In genomic region chr16:58843675-58844074, GRCh38 we compare ENCODE assay signal across 7 cellular contexts.
DNase-seq lines count a peak whose midpoint lies in the region; ATAC-seq and TF ChIP-seq lines count a peak whose summit lies in the region.

No MANE protein-coding gene starts in this region.

- no peaks in the 10 kb centered on the region for H3K36me3 ChIP-seq in mammary epithelial cell (ENCODE audit: insufficient read depth, low read length)

- no peaks in the 10 kb centered on the region for H3K79me2 ChIP-seq in mammary epithelial cell (ENCODE audit: insufficient read depth, low read length)

- CTCF ChIA-PET in mammary epithelial cell (lab: Charles Lee; ENCODE audit: low non-redundant PET), result interaction anchor here (0.7 kb wide), 2 partner anchors 107 to 165 kb away, joined by 8 to 9 read pairs; no protein-coding TSS in a partner anchor
- CTCF ChIA-PET in activated CD8-positive, alpha-beta T cell treated with anti-CD3 and anti-CD28 coated beads, Interleukin-2, amount 10 ng/mL, durations not matched to agents 7 days and 5 days (lab: Charles Lee), result interaction anchor here (1.5 kb wide), 1 partner anchor 29 kb away, joined by 5 read pairs; no protein-coding TSS in a partner anchor

- no peaks in the 10 kb centered on the region for H4K20me1 ChIP-seq in mammary epithelial cell (ENCODE audit: insufficient read depth, low read length)

- intact Hi-C loops in mammary epithelial cell (cut with micrococcal nuclease), result no loop called here

- no peaks in the 10 kb centered on the region for H3K9me3 ChIP-seq in mammary epithelial cell (replicated peaks; ENCODE audit: insufficient read depth, low read length)

- ATAC-seq in GM18858 (IDR thresholded peaks at IDR 0.05; ENCODE audit: unreplicated experiment), result peak; percentile 46
- ATAC-seq in activated CD8-positive, alpha-beta T cell treated with anti-CD3 and anti-CD28 coated beads, Interleukin-2, amount 10 ng/mL, durations not matched to agents 7 days and 5 days, result no peak

- H3K27me3 ChIP-seq in mammary epithelial cell (ENCODE audit: insufficient read depth, low read length), result no peaks in the 10 kb centered on the region

- dilution Hi-C loops in mammary epithelial cell (cut with HindIII; ENCODE audit: low sequenced_read_pairs), result no loop called here

- no peak overlapping the region for H3K27ac Mint-ChIP-seq in progenitor cell of endocrine pancreas
- H3K27ac Mint-ChIP-seq in activated CD8-positive, alpha-beta T cell treated with anti-CD3 and anti-CD28 coated beads, Interleukin-2, amount 10 ng/mL, durations not matched to agents 7 days and 5 days, result no peak overlapping the region

- BruUV-seq in mammary epithelial cell (replicated peaks; lab: Mats Ljungman, UMichigan), result no TSS peak

- H3K4me2 ChIP-seq in mammary epithelial cell (ENCODE audit: insufficient read depth, low read depth, low read length), result no peak overlapping the region

- H3K4me3 Mint-ChIP-seq in progenitor cell of endocrine pancreas (ENCODE audit: low read depth), result no peak overlapping the region
- no peak overlapping the region for H3K4me3 Mint-ChIP-seq in activated CD8-positive, alpha-beta T cell treated with anti-CD3 and anti-CD28 coated beads, Interleukin-2, amount 10 ng/mL, durations not matched to agents 7 days and 5 days

- TF ChIP-seq CTCF in mammary epithelial cell (conservative IDR thresholded peaks at IDR 0.05 in 1 of 2, IDR thresholded peaks at IDR 0.05 in 1 of 2; ENCODE audit: extremely low read depth in 1 of 2, insufficient read depth in 1 of 2, low read depth in 1 of 2, low read length in 2 of 2) (peak in 1 of 2 donors; percentile 15), progenitor cell of endocrine pancreas (IDR thresholded peaks at IDR 0.05; ENCODE audit: unreplicated experiment) (peak; percentile 57)

- H3K4me1 ChIP-seq in mammary epithelial cell (ENCODE audit: insufficient read depth, low read length), result no peaks in the 10 kb centered on the region

- H3K9ac ChIP-seq in mammary epithelial cell (ENCODE audit: insufficient read depth, low read length), result no peak overlapping the region

- no peak overlapping the region for H2AFZ ChIP-seq in mammary epithelial cell (ENCODE audit: low read depth, low read length)

- no peaks in the 10 kb centered on the region for H3K27me3 Mint-ChIP-seq in progenitor cell of endocrine pancreas
- no peaks in the 10 kb centered on the region for H3K27me3 Mint-ChIP-seq in activated CD8-positive, alpha-beta T cell treated with anti-CD3 and anti-CD28 coated beads, Interleukin-2, amount 10 ng/mL, durations not matched to agents 7 days and 5 days (ENCODE audit: low read depth)

- peaks cover 3% of the 10 kb centered on the region for H3K9me3 Mint-ChIP-seq in progenitor cell of endocrine pancreas (ENCODE audit: low read depth)
- H3K9me3 Mint-ChIP-seq in activated CD8-positive, alpha-beta T cell treated with anti-CD3 and anti-CD28 coated beads, Interleukin-2, amount 10 ng/mL, durations not matched to agents 7 days and 5 days (ENCODE audit: insufficient read depth), result no peaks in the 10 kb centered on the region

- 13% methylated on average over 2 of the region's 2 CpGs for WGBS in mammary epithelial cell (ENCODE audit: low coverage, missing lambda C conversion rate)

- in situ Hi-C loops in KBM-7 (cut with MboI; ENCODE audit: low pct_unique_long_range_greater_than_20kb, low sequenced_read_pairs) (no loop called here), mammary epithelial cell (cut with MboI; ENCODE audit: low sequenced_read_pairs in 2 of 2) (no loop called here)

- H3K36me3 Mint-ChIP-seq in progenitor cell of endocrine pancreas (ENCODE audit: insufficient read depth), result no peaks in the 10 kb centered on the region
- H3K36me3 Mint-ChIP-seq in activated CD8-positive, alpha-beta T cell treated with anti-CD3 and anti-CD28 coated beads, Interleukin-2, amount 10 ng/mL, durations not matched to agents 7 days and 5 days (ENCODE audit: low read depth), result no peaks in the 10 kb centered on the region

- POLR2A ChIA-PET in activated CD8-positive, alpha-beta T cell treated with anti-CD3 and anti-CD28 coated beads, Interleukin-2, amount 10 ng/mL, durations not matched to agents 7 days and 5 days (lab: Charles Lee), result no interaction called here

- H3K4me1 Mint-ChIP-seq in progenitor cell of endocrine pancreas (ENCODE audit: low read depth), result peaks cover 14% of the 10 kb centered on the region
- H3K4me1 Mint-ChIP-seq in activated CD8-positive, alpha-beta T cell treated with anti-CD3 and anti-CD28 coated beads, Interleukin-2, amount 10 ng/mL, durations not matched to agents 7 days and 5 days (ENCODE audit: low read depth), result no peaks in the 10 kb centered on the region

- no peak overlapping the region for H3K27ac ChIP-seq in mammary epithelial cell (ENCODE audit: insufficient read depth, low read depth, low read length)

- DNase-seq in KBM-7, result peak; percentile 47
- peak; percentile 9 for DNase-seq in mammary epithelial cell
- DNase-seq in progenitor cell of endocrine pancreas (ENCODE audit: low spot score, unreplicated experiment), result no peak
- DNase-seq in NCI-H187 (lab: John Stamatoyannopoulos, UW), result no peak
- no peak for DNase-seq in activated CD8-positive, alpha-beta T cell treated with anti-CD3 and anti-CD28 coated beads, Interleukin-2, amount 10 ng/mL, durations not matched to agents 7 days and 5 days
- DNase-seq in cerebellar nuclear complex (lab: John Stamatoyannopoulos, UW), result no peak

- H3K4me3 ChIP-seq in mammary epithelial cell (replicated peaks in 1 of 3; ENCODE audit: insufficient read depth in 1 of 3, low read depth in 2 of 3, low read length in 3 of 3), result no peak overlapping the region

Comparison
In these comparisons a context has a peak if more than half of its experiments do, and no peak if none do; other contexts are left out.
1. DNase-seq: peak in KBM-7 (single experiment) and mammary epithelial cell (single experiment); none in progenitor cell of endocrine pancreas (single experiment), NCI-H187 (0 of 2), activated CD8-positive, alpha-beta T cell treated with anti-CD3 and anti-CD28 coated beads, Interleukin-2, amount 10 ng/mL, durations not matched to agents 7 days and 5 days (single experiment) and cerebellar nuclear complex (0 of 2).